Comparison of ENCODE assay signal across 8 cellular contexts in the genomic region with DNA sequence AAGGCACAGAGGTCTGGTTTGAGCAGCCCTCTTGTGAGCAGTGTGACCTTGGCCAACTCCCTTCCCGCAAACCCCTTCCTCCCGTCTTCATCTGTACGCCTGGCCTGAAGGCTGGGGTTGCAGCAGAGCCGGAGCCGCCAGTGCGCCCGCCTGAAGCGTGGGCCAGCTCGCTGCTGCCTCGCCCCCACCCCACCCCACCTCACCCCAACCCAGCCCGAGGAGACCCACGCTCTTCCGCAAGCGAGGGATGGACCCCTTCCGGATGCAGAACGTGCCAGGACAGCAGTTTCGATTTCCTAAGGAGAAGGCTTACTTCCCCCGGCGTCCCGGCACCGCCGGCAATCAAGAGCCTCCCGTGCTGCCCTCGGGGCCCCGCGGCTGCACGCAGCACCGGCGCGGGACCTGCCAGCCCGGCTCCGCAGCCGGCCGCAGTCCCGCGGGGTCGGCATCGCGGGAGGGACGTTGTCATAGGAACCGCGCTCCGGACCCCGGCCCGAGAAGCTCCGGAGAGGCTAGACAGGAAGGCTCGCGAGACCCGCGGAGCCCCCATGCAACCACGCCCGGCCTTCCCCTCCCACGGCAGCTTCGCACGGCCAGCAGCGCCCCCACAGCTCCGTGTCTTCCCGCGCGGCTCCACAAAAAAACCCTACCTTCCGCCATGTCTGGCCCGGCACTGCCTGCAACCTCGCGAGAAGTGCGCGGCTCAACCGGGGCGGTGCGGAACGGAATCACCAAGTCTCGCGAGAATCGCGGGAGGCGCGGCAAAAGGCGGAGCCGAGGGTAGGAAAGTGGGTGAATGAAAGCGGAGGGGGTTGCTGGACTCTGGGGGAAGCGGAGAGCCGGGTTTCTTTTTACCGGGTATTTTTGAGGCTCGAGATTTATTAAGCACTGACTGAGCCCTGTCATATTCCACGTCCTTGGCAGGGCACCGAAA. TPM values are rescaled to one million over a fixed set of nuclear protein-coding genes. Genes with fewer than 3 reads are reported as not detected.
DNase-seq lines count a peak whose midpoint lies in the region; ATAC-seq, FAIRE-seq and TF ChIP-seq lines count a peak whose summit lies in the region.

A gene with protein sequence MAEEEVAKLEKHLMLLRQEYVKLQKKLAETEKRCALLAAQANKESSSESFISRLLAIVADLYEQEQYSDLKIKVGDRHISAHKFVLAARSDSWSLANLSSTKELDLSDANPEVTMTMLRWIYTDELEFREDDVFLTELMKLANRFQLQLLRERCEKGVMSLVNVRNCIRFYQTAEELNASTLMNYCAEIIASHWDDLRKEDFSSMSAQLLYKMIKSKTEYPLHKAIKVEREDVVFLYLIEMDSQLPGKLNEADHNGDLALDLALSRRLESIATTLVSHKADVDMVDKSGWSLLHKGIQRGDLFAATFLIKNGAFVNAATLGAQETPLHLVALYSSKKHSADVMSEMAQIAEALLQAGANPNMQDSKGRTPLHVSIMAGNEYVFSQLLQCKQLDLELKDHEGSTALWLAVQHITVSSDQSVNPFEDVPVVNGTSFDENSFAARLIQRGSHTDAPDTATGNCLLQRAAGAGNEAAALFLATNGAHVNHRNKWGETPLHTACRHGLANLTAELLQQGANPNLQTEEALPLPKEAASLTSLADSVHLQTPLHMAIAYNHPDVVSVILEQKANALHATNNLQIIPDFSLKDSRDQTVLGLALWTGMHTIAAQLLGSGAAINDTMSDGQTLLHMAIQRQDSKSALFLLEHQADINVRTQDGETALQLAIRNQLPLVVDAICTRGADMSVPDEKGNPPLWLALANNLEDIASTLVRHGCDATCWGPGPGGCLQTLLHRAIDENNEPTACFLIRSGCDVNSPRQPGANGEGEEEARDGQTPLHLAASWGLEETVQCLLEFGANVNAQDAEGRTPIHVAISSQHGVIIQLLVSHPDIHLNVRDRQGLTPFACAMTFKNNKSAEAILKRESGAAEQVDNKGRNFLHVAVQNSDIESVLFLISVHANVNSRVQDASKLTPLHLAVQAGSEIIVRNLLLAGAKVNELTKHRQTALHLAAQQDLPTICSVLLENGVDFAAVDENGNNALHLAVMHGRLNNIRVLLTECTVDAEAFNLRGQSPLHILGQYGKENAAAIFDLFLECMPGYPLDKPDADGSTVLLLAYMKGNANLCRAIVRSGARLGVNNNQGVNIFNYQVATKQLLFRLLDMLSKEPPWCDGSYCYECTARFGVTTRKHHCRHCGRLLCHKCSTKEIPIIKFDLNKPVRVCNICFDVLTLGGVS (minus strand): TSS at position 698 of the 934 bp plus-strand sequence. CDS start 38 bp downstream, at position 660.

- H3K4me1 Mint-ChIP-seq in CD8-positive, alpha-beta T cell (ENCODE audit: low read depth): peaks cover 40% of the 10 kb centered on the region
- peaks cover 27 to 31% of the 10 kb centered on the region in 2 donors for H3K4me1 Mint-ChIP-seq in effector memory CD8-positive, alpha-beta T cell (ENCODE audit: low read depth in 2 of 2)
- peaks cover 29% of the 10 kb centered on the region for H3K4me1 Mint-ChIP-seq in memory B cell

- H3K4me3 Mint-ChIP-seq in CD8-positive, alpha-beta T cell: peak within 1 kb of the TSS; percentile 90
- H3K4me3 Mint-ChIP-seq in effector memory CD8-positive, alpha-beta T cell: peak within 1 kb of the TSS; percentile 96
- peak within 1 kb of the TSS; percentile 92 for H3K4me3 Mint-ChIP-seq in memory B cell

- intact Hi-C loops in CD8-positive, alpha-beta T cell (cut with DNase I, micrococcal nuclease): loop anchor here (1.0 to 5.0 kb wide), 10 partner anchors 46 to 929 kb away; a partner anchor contains a TSS

- no peaks in the 10 kb centered on the region for H3K9me3 Mint-ChIP-seq in CD8-positive, alpha-beta T cell
- no peaks in the 10 kb centered on the region for H3K9me3 Mint-ChIP-seq in effector memory CD8-positive, alpha-beta T cell
- H3K9me3 Mint-ChIP-seq in memory B cell: peaks cover 4% of the 10 kb centered on the region

- peak; percentile 95 for ATAC-seq in CD8-positive, alpha-beta T cell
- ATAC-seq in effector memory CD8-positive, alpha-beta T cell (replicated peaks): peak; percentile 94
- ATAC-seq in memory B cell (ENCODE audit: low read depth): peak; percentile 97

- FAIRE-seq in HTR-8/SVneo (lab: Jason Lieb, UNC): peak; percentile 91

- no peaks in the 10 kb centered on the region for H3K9me3 ChIP-seq in CD8-positive, alpha-beta T cell (ENCODE audit: low read length)

- POLR2A ChIA-PET in CD8-positive, alpha-beta T cell (lab: Charles Lee): interaction anchor here (0.7 to 2.6 kb wide), 5 partner anchors 9 to 121 kb away, joined by 3 to 9 read pairs (median 3); a partner anchor contains a TSS

- CTCF ChIA-PET in CD8-positive, alpha-beta T cell (lab: Charles Lee): interaction anchor here (0.6 to 1.6 kb wide), 3 partner anchors 11 to 100 kb away, joined by 3 to 5 read pairs (median 4); no protein-coding TSS in a partner anchor

- no peaks in the 10 kb centered on the region for H3K36me3 ChIP-seq in CD8-positive, alpha-beta T cell (ENCODE audit: insufficient read depth, low read length)

- H3K27me3 Mint-ChIP-seq in CD8-positive, alpha-beta T cell (ENCODE audit: low read depth): no peaks in the 10 kb centered on the region
- H3K27me3 Mint-ChIP-seq in effector memory CD8-positive, alpha-beta T cell: no peaks in the 10 kb centered on the region
- no peaks in the 10 kb centered on the region for H3K27me3 Mint-ChIP-seq in memory B cell

- peak within 1 kb of the TSS; percentile 88 for H3K27ac ChIP-seq in CD8-positive, alpha-beta T cell (ENCODE audit: low read depth, low read length)

- DNase-seq in CD8-positive, alpha-beta T cell: peak; percentile 95 to 98 (median 97)
- DNase-seq in GM20000 (ENCODE audit: low spot score): peak; percentile 98
- peak; percentile 99 for DNase-seq in HTR-8/SVneo (ENCODE audit: insufficient read length, low spot score)
- peak; percentile 89 for DNase-seq in NOMO-1 treated with DMSO at 0.1 percent for 48 hours (lab: John Stamatoyannopoulos, UW; ENCODE audit: unreplicated experiment)
- DNase-seq in activated CD8-positive, alpha-beta memory T cell treated with anti-CD3 and anti-CD28 coated beads for 4 hours (ENCODE audit: low read depth in 2 of 2): peak; percentile 93
- peak; percentile 98 to 99 (median 99) for DNase-seq in effector memory CD8-positive, alpha-beta T cell
- DNase-seq in memory B cell (ENCODE audit: low spot score in 2 of 2): peak; percentile 98 to 99
- peak; percentile 98 for DNase-seq in stimulated activated CD8-positive, alpha-beta memory T cell treated with anti-CD3 and anti-CD28 coated beads, Interleukin-12 subunit alpha, Interleukin-12 subunit beta, amount 100 ng/mL, for 1 hour (ENCODE audit: low read depth)

- H3K4me3 ChIP-seq in CD8-positive, alpha-beta T cell (ENCODE audit: low read depth, low read length): peak within 1 kb of the TSS; percentile 99

- no peak for TF ChIP-seq CTCF in CD8-positive, alpha-beta T cell (IDR thresholded peaks at IDR 0.05)
- TF ChIP-seq CTCF in GM20000 (IDR thresholded peaks at IDR 0.05; ENCODE audit: extremely low read depth, missing control alignments): no peak

- peaks cover 21% of the 10 kb centered on the region for H3K4me1 ChIP-seq in CD8-positive, alpha-beta T cell (ENCODE audit: insufficient read depth, low read length)

- H3K27ac Mint-ChIP-seq in CD8-positive, alpha-beta T cell: peak within 1 kb of the TSS; percentile 91
- H3K27ac Mint-ChIP-seq in effector memory CD8-positive, alpha-beta T cell: peak within 1 kb of the TSS; percentile 93 to 95
- H3K27ac Mint-ChIP-seq in memory B cell: peak within 1 kb of the TSS; percentile 89

- peaks cover 24% of the 10 kb centered on the region for H3K36me3 Mint-ChIP-seq in CD8-positive, alpha-beta T cell
- H3K36me3 Mint-ChIP-seq in effector memory CD8-positive, alpha-beta T cell (ENCODE audit: insufficient read depth): peaks cover 16% of the 10 kb centered on the region
- peaks cover 8% of the 10 kb centered on the region for H3K36me3 Mint-ChIP-seq in memory B cell

- no peaks in the 10 kb centered on the region for H3K27me3 ChIP-seq in CD8-positive, alpha-beta T cell (ENCODE audit: insufficient read depth, low read length)

RNA-seq across cellular contexts. Expression of the gene that starts here (rescaled TPM):
- 10 to 100 TPM; 26.2 to 28.6 TPM for total RNA-seq in CD8-positive, alpha-beta T cell

Comparison
In these comparisons a context has a peak if more than half of its experiments do, and no peak if none do; other contexts are left out.
1. Peak in every context shown above with its lines: DNase-seq, ATAC-seq, H3K4me3 ChIP-seq and H3K27ac ChIP-seq.